ENCODE assay signal across 1 cellular context in genomic region chr3:129577925-129578742, GRCh38.
TF ChIP-seq lines count a peak whose summit lies in the region.

No MANE protein-coding gene starts in this region.

TF ChIP-seq in HepG2, 621 proteins besides CTCF, POLR2A, EP300 and RAD21 (continued from another document):
- no peak for TF ChIP-seq ZNF800 (CRISPR knock-in tag; IDR thresholded peaks at IDR 0.05)
- no peak for TF ChIP-seq ZSCAN5A (CRISPR knock-in tag; IDR thresholded peaks at IDR 0.05; ENCODE audit: borderline replicate concordance)
- no peak for TF ChIP-seq JUN (CRISPR knock-in tag; IDR thresholded peaks at IDR 0.05)
- no peak for TF ChIP-seq ZNF746 (CRISPR knock-in tag; IDR thresholded peaks at IDR 0.05)
